1 cellular context compared by ENCODE assay signal in genomic region chr9:128321879-128322341, GRCh38.
TF ChIP-seq lines count a peak whose summit lies in the region.

No MANE protein-coding gene starts in this region.

TF ChIP-seq in HepG2, 621 proteins besides CTCF, POLR2A, EP300 and RAD21 (continues in another document):
- TF ChIP-seq USF2 (IDR thresholded peaks at IDR 0.05; ENCODE audit: low read depth, low read length) (peak; percentile 91), USF2 (CRISPR knock-in tag; IDR thresholded peaks at IDR 0.05; ENCODE audit: borderline replicate concordance) (peak; percentile 84; the same call in 1 of the 2 replicates), ZFY (CRISPR knock-in tag; IDR thresholded peaks at IDR 0.05) (no peak), GLI4 (CRISPR knock-in tag; IDR thresholded peaks at IDR 0.05; ENCODE audit: borderline replicate concordance) (0 out of 2 replicates have a peak, but pooled peaks have one; percentile 20), AHDC1 (CRISPR knock-in tag; IDR thresholded peaks at IDR 0.05; ENCODE audit: borderline replicate concordance) (no peak), ASH2L (IDR thresholded peaks at IDR 0.05; ENCODE audit: insufficient read length, low read depth, low read length) (no peak), CCDC6 (CRISPR knock-in tag; IDR thresholded peaks at IDR 0.05) (no peak; the same call in 1 of the 2 replicates), NFAT5 (CRISPR knock-in tag; IDR thresholded peaks at IDR 0.05) (no peak), FOXO4 (CRISPR knock-in tag; conservative IDR thresholded peaks at IDR 0.05) (0 out of 2 replicates have a peak, but pooled peaks have one; percentile 34), RBAK (CRISPR knock-in tag; IDR thresholded peaks at IDR 0.05) (no peak), SP4 (CRISPR knock-in tag; IDR thresholded peaks at IDR 0.05) (no peak), ZBTB20 (CRISPR knock-in tag; IDR thresholded peaks at IDR 0.05; ENCODE audit: borderline replicate concordance, low read depth) (no peak), KAT8 (CRISPR knock-in tag; IDR thresholded peaks at IDR 0.05) (no peak), ZFP36L2 (CRISPR knock-in tag; IDR thresholded peaks at IDR 0.05) (no peak), ZNF580 (CRISPR knock-in tag; IDR thresholded peaks at IDR 0.05; ENCODE audit: borderline replicate concordance, low read depth) (no peak), KLF15 (CRISPR knock-in tag; IDR thresholded peaks at IDR 0.05; ENCODE audit: borderline replicate concordance) (no peak), ZSCAN5A (CRISPR knock-in tag; IDR thresholded peaks at IDR 0.05; ENCODE audit: borderline replicate concordance) (no peak; the same call in 1 of the 2 replicates), SYNCRIP (IDR thresholded peaks at IDR 0.05; ENCODE audit: insufficient read depth, low read depth, low read length) (no peak), ZNF724P (CRISPR knock-in tag; IDR thresholded peaks at IDR 0.05; ENCODE audit: borderline replicate concordance) (no peak), FOXP1 (IDR thresholded peaks at IDR 0.05) (no peak), FOXP1 (CRISPR knock-in tag; IDR thresholded peaks at IDR 0.05) (0 out of 2 replicates have a peak, but pooled peaks have one; percentile 2), ISX (CRISPR knock-in tag; conservative IDR thresholded peaks at IDR 0.05) (no peak), ZNF800 (CRISPR knock-in tag; IDR thresholded peaks at IDR 0.05) (no peak), ZBTB34 (CRISPR knock-in tag; IDR thresholded peaks at IDR 0.05) (no peak), SIX4 (CRISPR knock-in tag; IDR thresholded peaks at IDR 0.05) (no peak), ZNF878 (CRISPR knock-in tag; IDR thresholded peaks at IDR 0.05) (no peak), SMC3 (IDR thresholded peaks at IDR 0.05; ENCODE audit: low read length) (no peak), ZNF512 (CRISPR knock-in tag; IDR thresholded peaks at IDR 0.05) (no peak; the same call in 1 of the 2 replicates), ZFP41 (CRISPR knock-in tag; IDR thresholded peaks at IDR 0.05; ENCODE audit: borderline replicate concordance) (no peak), MTF1 (CRISPR knock-in tag; IDR thresholded peaks at IDR 0.05) (no peak), AHR (CRISPR knock-in tag; IDR thresholded peaks at IDR 0.05) (no peak), EED (CRISPR knock-in tag; IDR thresholded peaks at IDR 0.05) (no peak), ZNF121 (CRISPR knock-in tag; IDR thresholded peaks at IDR 0.05) (no peak), ETS1 (CRISPR knock-in tag; IDR thresholded peaks at IDR 0.05) (no peak), ZMYM4 (CRISPR knock-in tag; IDR thresholded peaks at IDR 0.05) (no peak), ISL2 (CRISPR knock-in tag; IDR thresholded peaks at IDR 0.05) (no peak)
